In genomic region chr14:63155511-63156189, GRCh38 we compare ENCODE assay signal across 15 cellular contexts. TPM values are rescaled to one million over a fixed set of nuclear protein-coding genes. Genes with fewer than 3 reads are reported as not detected.
A peak's percentile ranks its signal among the peaks of the same experiment; 100 is the strongest.
DNase-seq lines count a peak whose midpoint lies in the region; FAIRE-seq and TF ChIP-seq lines count a peak whose summit lies in the region.
"Had no signal": no experiment of that assay in that cellular context is flagged by ENCODE, and none has a peak within 500 bp of the region (broad histone marks: within the 10 kb centered on the region; RNA-seq: fewer than 3 reads in every experiment).

No MANE protein-coding gene starts in this region.

- DNase-seq in Caki2 (ENCODE audit: low read depth) (peak; percentile 22), MG63 (peak; percentile 13), bronchial epithelial cell (ENCODE audit: low read depth) (peak; percentile 37), islet precursor cell (peak; percentile 54), NCI-H1105 (lab: John Stamatoyannopoulos, UW) (no peak), DMS79 (lab: John Stamatoyannopoulos, UW) (no peak), NCI-H774 (lab: John Stamatoyannopoulos, UW) (no peak)
- DNase-seq in activated naive CD4-positive, alpha-beta T cell (lab: John Stamatoyannopoulos, UW): no peak
- DNase-seq: CD4-positive, alpha-beta T cell; left ventricle myocardium superior; NCI-H82; occipital lobe; upper lobe of left lung had no signal

- H3K27me3 ChIP-seq in MG63 (no peaks in the 10 kb centered on the region), bronchial epithelial cell (ENCODE audit: control insufficient read depth, insufficient read depth, low read length) (no peaks in the 10 kb centered on the region)
- H3K27me3 ChIP-seq: upper lobe of left lung had no signal

- H3K9me3 ChIP-seq in MG63: no peaks in the 10 kb centered on the region
- H3K9me3 ChIP-seq: upper lobe of left lung had no signal

- no peak for TF ChIP-seq CTCF in bronchial epithelial cell (IDR thresholded peaks at IDR 0.05; ENCODE audit: insufficient read depth, low read length, severe bottlenecking)

- H3K36me3 ChIP-seq in MG63 (no peaks in the 10 kb centered on the region), bronchial epithelial cell (ENCODE audit: control insufficient read depth, insufficient read depth, low read length) (no peaks in the 10 kb centered on the region)
- H3K36me3 ChIP-seq: upper lobe of left lung had no signal

- H3K4me3 ChIP-seq in MG63 (no peak overlapping the region), bronchial epithelial cell (ENCODE audit: low read depth, low read length) (no peak overlapping the region)
- H3K4me3 ChIP-seq: SK-N-MC, upper lobe of left lung had no signal

- in situ Hi-C loops in Caki2 (cut with HindIII; ENCODE audit: low pct_unique_long_range_greater_than_20kb, low sequenced_read_pairs): no loop called here

- FAIRE-seq in bronchial epithelial cell (lab: Jason Lieb, UNC): no peak

RNA-seq across cellular contexts. Expression of gene RHOJ, which starts 48.6 kb away (rescaled TPM):
- not detected in 2 replicates for total RNA-seq in Caki2 (2014; rRNA removed; shearing (Covaris generic); ENCODE audit: low replicate concordance)
- not detected in 2 replicates for total RNA-seq in MG63 (2014; rRNA removed; shearing (Covaris generic); ENCODE audit: low replicate concordance)
- total RNA-seq in bronchial epithelial cell: not detected in 2 replicates
- total RNA-seq: activated T-helper 17 cell treated with anti-CD3 and anti-CD28 coated beads, Interleukin-2, amount 50 U/mL, for 72 hours; CD4-positive, alpha-beta T cell had no signal

Comparison
In these comparisons a context has a peak if more than half of its experiments do, and no peak if none do; other contexts are left out.
1. DNase-seq: peak in Caki2 (single experiment), MG63 (single experiment), bronchial epithelial cell (single experiment) and islet precursor cell (single experiment); none in NCI-H1105 (single experiment), DMS79 (single experiment), activated naive CD4-positive, alpha-beta T cell (0 of 4) and NCI-H774 (single experiment).